ENCODE assay signal across 13 cellular contexts in the genomic region with DNA sequence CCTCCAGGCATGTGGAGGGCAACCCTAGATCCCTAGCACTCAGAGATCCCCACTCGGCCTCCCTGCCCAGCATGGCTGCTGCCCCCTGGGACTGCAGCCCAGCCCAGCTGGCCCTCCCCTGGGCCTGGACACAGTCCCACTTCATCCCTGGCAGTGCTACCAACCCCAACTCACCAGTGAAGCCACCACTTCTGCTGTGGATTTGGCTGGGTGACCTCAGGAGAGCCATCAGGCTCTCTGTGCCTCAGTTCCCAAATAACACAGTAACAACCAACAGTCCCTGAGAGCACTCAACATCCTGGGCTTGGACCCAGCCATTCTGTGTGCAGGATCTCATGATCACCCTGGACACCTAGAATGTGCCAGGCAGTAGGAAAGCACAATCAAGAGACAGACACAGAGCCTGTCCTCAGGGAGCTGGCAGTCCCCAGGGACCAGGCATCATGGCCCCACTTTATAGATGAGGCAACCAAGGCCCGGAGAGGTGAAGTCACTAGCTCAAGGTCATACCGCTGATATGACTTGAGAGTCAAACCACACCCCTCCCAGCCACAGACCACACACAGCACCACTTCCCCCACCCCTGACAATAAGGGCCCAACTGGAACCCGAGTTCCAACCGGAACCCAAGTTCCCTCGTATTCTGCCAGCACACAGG. TPM values are rescaled to one million over a fixed set of nuclear protein-coding genes. Genes with fewer than 3 reads are reported as not detected.
DNase-seq lines count a peak whose midpoint lies in the region; ATAC-seq and TF ChIP-seq lines count a peak whose summit lies in the region.
"Had no signal": no experiment of that assay in that cellular context is flagged by ENCODE, and none has a peak within 500 bp of the region (broad histone marks: within the 10 kb centered on the region; RNA-seq: fewer than 3 reads in every experiment).

No MANE protein-coding gene starts in this region.

- no peak overlapping the region for H3K4me2 ChIP-seq in DND-41 (ENCODE audit: insufficient read depth, low read length)

- no peak overlapping the region for H3K27ac ChIP-seq in 22Rv1
- H3K27ac ChIP-seq in DND-41 (ENCODE audit: low read length), result no peak overlapping the region
- no peak overlapping the region for H3K27ac ChIP-seq in RWPE1
- peak overlapping the region in 4 of 8 donors; percentile 40 to 51 (median 48) for H3K27ac ChIP-seq in spleen
- H3K27ac ChIP-seq: ascending aorta, tibial artery had no signal

- H3K36me3 Mint-ChIP-seq in activated T-cell treated with anti-CD3 and anti-CD28 coated beads, Interleukin-2, amount 50 U/mL, for 24 hours (ENCODE audit: low read depth), result peaks cover 4% of the 10 kb centered on the region
- H3K36me3 Mint-ChIP-seq: memory B cell had no signal

- TF ChIP-seq POLR2A in spleen (IDR thresholded peaks at IDR 0.05), result no peak

- H3K36me3 ChIP-seq in DND-41 (ENCODE audit: insufficient read depth, low read length), result no peaks in the 10 kb centered on the region
- no peaks in the 10 kb centered on the region for H3K36me3 ChIP-seq in spleen
- H3K36me3 ChIP-seq: ascending aorta, tibial artery had no signal

- no peaks in the 10 kb centered on the region for H3K27me3 Mint-ChIP-seq in activated T-cell treated with anti-CD3 and anti-CD28 coated beads, Interleukin-2, amount 50 U/mL, for 24 hours

- H4K20me1 ChIP-seq in DND-41 (ENCODE audit: insufficient read depth, low read length), result no peaks in the 10 kb centered on the region

- no peaks in the 10 kb centered on the region for H3K9me3 ChIP-seq in DND-41 (ENCODE audit: insufficient read depth, low read length, severe bottlenecking)
- peaks cover 0 to 5% (median 0%) of the 10 kb centered on the region in 8 donors for H3K9me3 ChIP-seq in spleen
- H3K9me3 ChIP-seq: ascending aorta, tibial artery had no signal

- H3K79me2 ChIP-seq in DND-41 (ENCODE audit: insufficient read depth, low read length), result peaks cover 3% of the 10 kb centered on the region

- no peaks in the 10 kb centered on the region for H3K9me3 Mint-ChIP-seq in activated T-cell treated with anti-CD3 and anti-CD28 coated beads, Interleukin-2, amount 50 U/mL, for 24 hours
- H3K9me3 Mint-ChIP-seq: memory B cell had no signal

- ATAC-seq in DND-41 (ENCODE audit: insufficient read depth, low read depth) (0 out of 3 replicates have a peak, but pooled peaks have one; percentile 2), left colon (peak; percentile 1)

- intact Hi-C loops in left colon (cut with DNase I, micrococcal nuclease), result no loop called here
- intact Hi-C loops in spleen (cut with DNase I; ENCODE audit: low total_unique reads), result loop anchor here (5.0 to 10.0 kb wide), 2 partner anchors 75 to 117 kb away; no protein-coding TSS in a partner anchor

- peaks cover 5% of the 10 kb centered on the region for H3K4me1 ChIP-seq in DND-41 (ENCODE audit: insufficient read depth, low read length)
- peaks cover 3 to 25% (median 18%) of the 10 kb centered on the region in 6 donors for H3K4me1 ChIP-seq in spleen
- H3K4me1 ChIP-seq: ascending aorta, tibial artery had no signal

- peak; percentile 77 for TF ChIP-seq CTCF in 22Rv1 (IDR thresholded peaks at IDR 0.05)
- no peak for TF ChIP-seq CTCF in DND-41 (IDR thresholded peaks at IDR 0.05; ENCODE audit: borderline replicate concordance, extremely low read depth, low read length, poor library complexity, severe bottlenecking)
- peak; percentile 70 for TF ChIP-seq CTCF in RWPE1 (conservative IDR thresholded peaks at IDR 0.05; ENCODE audit: low read depth)
- TF ChIP-seq CTCF in spleen (IDR thresholded peaks at IDR 0.05 in 8 of 11, conservative IDR thresholded peaks at IDR 0.05 in 3 of 11), result peak in 4 of 11 experiments; percentile 2 to 30 (median 19)

- H3K4me3 Mint-ChIP-seq in activated T-cell treated with anti-CD3 and anti-CD28 coated beads, Interleukin-2, amount 50 U/mL, for 24 hours, result no peak overlapping the region
- H3K4me3 Mint-ChIP-seq: memory B cell; T-helper 2 cell treated with Interferon-gamma antibody and Interleukin-4, amounts not matched to agents 5 μg/mL and 100 μg/mL, for 36 hours had no signal

- 36 to 58% (median 52%) methylated on average over 3 to 6 of the region's 6 CpGs for WGBS in spleen, 5 donors

- H3K27me3 ChIP-seq in DND-41 (ENCODE audit: insufficient read depth, low read length, poor library complexity), result no peaks in the 10 kb centered on the region
- H3K27me3 ChIP-seq in spleen (replicated peaks in 1 of 7), result no peaks in the 10 kb centered on the region
- H3K27me3 ChIP-seq: ascending aorta, tibial artery had no signal

- no peak overlapping the region for H3K4me3 ChIP-seq in DND-41 (ENCODE audit: low read depth in 1 of 2, low read length in 2 of 2)
- no peak overlapping the region for H3K4me3 ChIP-seq in spleen
- H3K4me3 ChIP-seq: ascending aorta, tibial artery had no signal

- DNase-seq in DND-41 (no peak), RWPE1 (ENCODE audit: low spot score) (no peak), left colon (no peak), GM19240 (ENCODE audit: insufficient read length, low spot score) (no peak), spleen (no peak), NOMO-1 treated with dmso at 0.1 percent for 144 hours (lab: John Stamatoyannopoulos, UW; ENCODE audit: unreplicated experiment) (no peak)
- DNase-seq in activated T-cell treated with anti-CD3 and anti-CD28 coated beads, Interleukin-2, amount 50 U/mL, for 24 hours, result no peak
- DNase-seq: NCI-H526 treated with DMSO at 0.1 percent for 48 hours had no signal

- CTCF ChIA-PET in RWPE1 (lab: Yijun Ruan, JAX), result interaction anchor here (0.6 to 3.1 kb wide), 12 partner anchors 9 to 292 kb away, joined by 3 to 28 read pairs (median 4); no protein-coding TSS in a partner anchor

- H3K4me1 Mint-ChIP-seq in activated T-cell treated with anti-CD3 and anti-CD28 coated beads, Interleukin-2, amount 50 U/mL, for 24 hours (ENCODE audit: low read depth), result peaks cover 8% of the 10 kb centered on the region

- no peak overlapping the region for H3K9ac ChIP-seq in DND-41 (ENCODE audit: low read depth, low read length)

- H2AFZ ChIP-seq in DND-41 (ENCODE audit: low read depth, low read length), result 0 out of 2 replicates have a peak overlapping the region, but pooled peaks have one; percentile 59

- POLR2A ChIA-PET in RWPE1 (lab: Yijun Ruan, JAX; ENCODE audit: low non-redundant PET), result no interaction called here

- H3K27ac Mint-ChIP-seq in activated T-cell treated with anti-CD3 and anti-CD28 coated beads, Interleukin-2, amount 50 U/mL, for 24 hours, result no peak overlapping the region
- H3K27ac Mint-ChIP-seq: memory B cell; T-helper 2 cell treated with Interferon-gamma antibody and Interleukin-4, amounts not matched to agents 5 μg/mL and 100 μg/mL, for 36 hours had no signal

RNA-seq across cellular contexts. Expression of a gene that starts 4.7 kb away (rescaled TPM):
- total RNA-seq in left colon (100 to 1,000 TPM in 1 of 2 donors, 10 to 100 TPM in 1; 88.0 to 102 TPM), spleen (100 to 1,000 TPM in 3 of 7 donors, 10 to 100 TPM in 4; 71.3 to 123 (median 82.6) TPM)
- 100 to 1,000 TPM; 113 to 143 (median 115) TPM for polyA plus RNA-seq in spleen

RNA-seq across cellular contexts. Expression of a gene that starts 30.3 kb away (rescaled TPM):
- not detected for total RNA-seq in left colon
- under 1 TPM in 4 of 7 donors, not detected in 3; 0.18 to 0.50 (median 0.33) TPM for total RNA-seq in spleen
- under 1 TPM in 1 of 3 donors, not detected in 2; 0.15 TPM for polyA plus RNA-seq in spleen
- total RNA-seq: ascending aorta had no signal
